ENCODE assay signal across 12 cellular contexts in genomic region chr17:82269882-82270500, GRCh38. TPM values are rescaled to one million over a fixed set of nuclear protein-coding genes. Genes with fewer than 3 reads are reported as not detected.
DNase-seq lines count a peak whose midpoint lies in the region; ATAC-seq, FAIRE-seq and TF ChIP-seq lines count a peak whose summit lies in the region.
"Had no signal": no experiment of that assay in that cellular context is flagged by ENCODE, and none has a peak within 500 bp of the region (broad histone marks: within the 10 kb centered on the region; RNA-seq: fewer than 3 reads in every experiment).

No MANE protein-coding gene starts in this region.

- peak overlapping the region in 1 of 2 donors; percentile 26 for H3K4me3 ChIP-seq in kidney (ENCODE audit: low read length in 2 of 2)
- H3K4me3 ChIP-seq: SJCRH30 had no signal

- H3K27ac ChIP-seq in kidney (ENCODE audit: low read depth in 2 of 2, low read length in 2 of 2), result no peak overlapping the region
- H3K27ac ChIP-seq: SJCRH30 had no signal

- peak overlapping the region; percentile 43 for H3K4me3 Mint-ChIP-seq in T-helper 1 cell treated with Interleukin-12 subunit alpha and Interleukin-12 subunit beta and Interleukin-4 antibody, amounts not matched to agents 30 μg/mL and 1 μg/mL, for 36 hours
- H3K4me3 Mint-ChIP-seq in activated naive CD8-positive, alpha-beta T cell, result peak overlapping the region; percentile 90
- H3K4me3 Mint-ChIP-seq in stimulated activated naive B cell treated with anti-CD40 and anti-IgM and Interleukin-4, amounts not matched to agents 10 μg/mL and 1 μg/mL and 100 μg/mL, for 72 hours, result peak overlapping the region; percentile 31 to 32

- no peaks in the 10 kb centered on the region for H3K9me3 ChIP-seq in kidney (ENCODE audit: control insufficient read depth in 1 of 2, low read length in 2 of 2)
- H3K9me3 ChIP-seq: SJCRH30 had no signal

- H3K4me1 Mint-ChIP-seq in T-helper 1 cell treated with Interleukin-12 subunit alpha and Interleukin-12 subunit beta and Interleukin-4 antibody, amounts not matched to agents 30 μg/mL and 1 μg/mL, for 36 hours (ENCODE audit: low read depth), result peaks cover 50% of the 10 kb centered on the region
- peaks cover 66% of the 10 kb centered on the region for H3K4me1 Mint-ChIP-seq in activated naive CD8-positive, alpha-beta T cell (ENCODE audit: low read depth)
- peaks cover 40 to 71% of the 10 kb centered on the region in 2 donors for H3K4me1 Mint-ChIP-seq in stimulated activated naive B cell treated with anti-CD40 and anti-IgM and Interleukin-4, amounts not matched to agents 10 μg/mL and 1 μg/mL and 100 μg/mL, for 72 hours

- H3K36me3 ChIP-seq in kidney (ENCODE audit: control insufficient read depth in 1 of 2, insufficient read depth in 2 of 2, low read length in 2 of 2), result peaks cover 8 to 18% of the 10 kb centered on the region in 2 donors

- intact Hi-C loops in kidney (cut with DNase I), result no loop called here

- no peaks in the 10 kb centered on the region for H3K27me3 Mint-ChIP-seq in T-helper 1 cell treated with Interleukin-12 subunit alpha and Interleukin-12 subunit beta and Interleukin-4 antibody, amounts not matched to agents 30 μg/mL and 1 μg/mL, for 36 hours (ENCODE audit: low read depth)
- H3K27me3 Mint-ChIP-seq in activated naive CD8-positive, alpha-beta T cell, result no peaks in the 10 kb centered on the region
- H3K27me3 Mint-ChIP-seq in stimulated activated naive B cell treated with anti-CD40 and anti-IgM and Interleukin-4, amounts not matched to agents 10 μg/mL and 1 μg/mL and 100 μg/mL, for 72 hours, result no peaks in the 10 kb centered on the region

- FAIRE-seq in kidney (lab: Jason Lieb, UNC), result no peak
- FAIRE-seq: endothelial cell of umbilical vein had no signal

- H3K9ac ChIP-seq in kidney (ENCODE audit: low read length in 2 of 2), result no peak overlapping the region

- peaks cover 46 to 50% of the 10 kb centered on the region in 2 donors for H3K4me1 ChIP-seq in kidney (ENCODE audit: control insufficient read depth in 1 of 2, insufficient read depth in 1 of 2, low read depth in 1 of 2, low read length in 2 of 2)

- no peaks in the 10 kb centered on the region for H3K9me3 Mint-ChIP-seq in T-helper 1 cell treated with Interleukin-12 subunit alpha and Interleukin-12 subunit beta and Interleukin-4 antibody, amounts not matched to agents 30 μg/mL and 1 μg/mL, for 36 hours
- H3K9me3 Mint-ChIP-seq in activated naive CD8-positive, alpha-beta T cell (ENCODE audit: low read depth), result no peaks in the 10 kb centered on the region
- H3K9me3 Mint-ChIP-seq in stimulated activated naive B cell treated with anti-CD40 and anti-IgM and Interleukin-4, amounts not matched to agents 10 μg/mL and 1 μg/mL and 100 μg/mL, for 72 hours, result no peaks in the 10 kb centered on the region

- no peak for ATAC-seq in stimulated activated naive B cell treated with anti-CD40 and anti-IgM and Interleukin-4, amounts not matched to agents 10 μg/mL and 1 μg/mL and 100 μg/mL, for 72 hours (replicated peaks)

- peak overlapping the region; percentile 43 for H3K27ac Mint-ChIP-seq in T-helper 1 cell treated with Interleukin-12 subunit alpha and Interleukin-12 subunit beta and Interleukin-4 antibody, amounts not matched to agents 30 μg/mL and 1 μg/mL, for 36 hours
- H3K27ac Mint-ChIP-seq in activated naive CD8-positive, alpha-beta T cell, result peak overlapping the region; percentile 92
- peak overlapping the region; percentile 60 for H3K27ac Mint-ChIP-seq in stimulated activated naive B cell treated with anti-CD40 and anti-IgM and Interleukin-4, amounts not matched to agents 10 μg/mL and 1 μg/mL and 100 μg/mL, for 72 hours

- DNase-seq in T-helper 1 cell (no peak), kidney (peak; percentile 57), NCI-H526 (lab: John Stamatoyannopoulos, UW) (no peak), RPMI8226 (no peak), CD1c-positive myeloid dendritic cell (ENCODE audit: extremely low spot score) (no peak)
- no peak for DNase-seq in stimulated activated naive B cell treated with anti-CD40 and anti-IgM and Interleukin-4, amounts not matched to agents 10 μg/mL and 1 μg/mL and 100 μg/mL, for 72 hours
- DNase-seq: SJCRH30 had no signal

- no peak for TF ChIP-seq CTCF in kidney (IDR thresholded peaks at IDR 0.05; ENCODE audit: borderline replicate concordance, extremely low read depth, insufficient read depth)

- peaks cover 32% of the 10 kb centered on the region for H3K36me3 Mint-ChIP-seq in T-helper 1 cell treated with Interleukin-12 subunit alpha and Interleukin-12 subunit beta and Interleukin-4 antibody, amounts not matched to agents 30 μg/mL and 1 μg/mL, for 36 hours (ENCODE audit: low read depth)
- peaks cover 6% of the 10 kb centered on the region for H3K36me3 Mint-ChIP-seq in activated naive CD8-positive, alpha-beta T cell
- H3K36me3 Mint-ChIP-seq in stimulated activated naive B cell treated with anti-CD40 and anti-IgM and Interleukin-4, amounts not matched to agents 10 μg/mL and 1 μg/mL and 100 μg/mL, for 72 hours, result peaks cover 23 to 47% of the 10 kb centered on the region in 2 donors

RNA-seq across cellular contexts. Expression of gene CSNK1D, which starts 3.5 kb away (rescaled TPM):
- total RNA-seq in kidney, result 160 TPM
- polyA plus RNA-seq in kidney (ENCODE audit: insufficient read depth, low read depth, low replicate concordance), result 69.7 TPM

RNA-seq across cellular contexts. Expression of gene SLC16A3, which starts 41.1 kb away (rescaled TPM):
- total RNA-seq in kidney, result 85.7 TPM
- polyA plus RNA-seq in kidney (ENCODE audit: insufficient read depth, low read depth, low replicate concordance), result 28.8 TPM

RNA-seq across cellular contexts. Expression of gene CD7, which starts 47.4 kb away (rescaled TPM):
- total RNA-seq in kidney, result 9.2 TPM
- 1.0 TPM for polyA plus RNA-seq in kidney (ENCODE audit: insufficient read depth, low read depth, low replicate concordance)
- total RNA-seq: A172, endothelial cell of umbilical vein, pulmonary artery endothelial cell had no signal
- polyA plus RNA-seq: endothelial cell of umbilical vein had no signal

RNA-seq across cellular contexts. Expression of gene CCDC57, which starts 57.3 kb away (rescaled TPM):
- total RNA-seq in kidney, result 79.4 TPM
- polyA plus RNA-seq in kidney (ENCODE audit: insufficient read depth, low read depth, low replicate concordance), result 46.7 TPM

Comparison
In these comparisons a context has a peak if more than half of its experiments do, and no peak if none do; other contexts are left out.
1. H3K4me3 Mint-ChIP-seq: peak in every context shown above with its lines; median percentile 90 in activated naive CD8-positive, alpha-beta T cell; 43 in T-helper 1 cell treated with Interleukin-12 subunit alpha and Interleukin-12 subunit beta and Interleukin-4 antibody, amounts not matched to agents 30 μg/mL and 1 μg/mL, for 36 hours; 32 in stimulated activated naive B cell treated with anti-CD40 and anti-IgM and Interleukin-4, amounts not matched to agents 10 μg/mL and 1 μg/mL and 100 μg/mL, for 72 hours.